In genomic region chr14:26394114-26394855, GRCh38 we compare ENCODE assay signal across 8 cellular contexts.
DNase-seq lines count a peak whose midpoint lies in the region; ATAC-seq, FAIRE-seq and TF ChIP-seq lines count a peak whose summit lies in the region.

No MANE protein-coding gene starts in this region.

- no peaks in the 10 kb centered on the region for H3K27me3 Mint-ChIP-seq in naive thymus-derived CD4-positive, alpha-beta T cell
- H3K27me3 Mint-ChIP-seq in activated T-cell treated with anti-CD3 and anti-CD28 coated beads, Interleukin-2, amount 50 U/mL, for 72 hours (ENCODE audit: low read depth): no peaks in the 10 kb centered on the region

- peaks cover 3 to 33% (median 14%) of the 10 kb centered on the region in 11 donors for H3K9me3 Mint-ChIP-seq in naive thymus-derived CD4-positive, alpha-beta T cell
- peaks cover 5 to 14% of the 10 kb centered on the region in 2 donors for H3K9me3 Mint-ChIP-seq in activated T-cell treated with anti-CD3 and anti-CD28 coated beads, Interleukin-2, amount 50 U/mL, for 72 hours

- H3K23ac ChIP-seq in mesendoderm (ENCODE audit: low read length): no peak overlapping the region

- H2BK15ac ChIP-seq in mesendoderm (replicated peaks; ENCODE audit: low read depth): no peak overlapping the region

- no peak overlapping the region for H3K4me3 Mint-ChIP-seq in naive thymus-derived CD4-positive, alpha-beta T cell
- no peak overlapping the region for H3K4me3 Mint-ChIP-seq in activated T-cell treated with anti-CD3 and anti-CD28 coated beads, Interleukin-2, amount 50 U/mL, for 72 hours

- no peaks in the 10 kb centered on the region for H3K36me3 ChIP-seq in mesendoderm (ENCODE audit: control insufficient read depth, insufficient read depth, low read length)
- no peaks in the 10 kb centered on the region for H3K36me3 ChIP-seq in naive thymus-derived CD4-positive, alpha-beta T cell (ENCODE audit: control insufficient read depth in 2 of 3, insufficient read depth in 3 of 3, low read length in 3 of 3)

- no peaks in the 10 kb centered on the region for H3K79me2 ChIP-seq in mesendoderm (ENCODE audit: control insufficient read depth, insufficient read depth, low read length)

- H4K8ac ChIP-seq in mesendoderm (ENCODE audit: low read depth, low read length): no peak overlapping the region

- intact Hi-C loops in posterior vena cava (cut with DNase I): no loop called here
- intact Hi-C loops in naive thymus-derived CD4-positive, alpha-beta T cell (cut with micrococcal nuclease): no loop called here

- H4K5ac ChIP-seq in mesendoderm (ENCODE audit: low read length): no peak overlapping the region

- H3K27me3 ChIP-seq in mesendoderm (ENCODE audit: insufficient read depth, low read length, poor library complexity): no peaks in the 10 kb centered on the region
- H3K27me3 ChIP-seq in naive thymus-derived CD4-positive, alpha-beta T cell (ENCODE audit: control insufficient read depth in 2 of 2, insufficient read depth in 2 of 2, low read length in 2 of 2): no peaks in the 10 kb centered on the region

- no peaks in the 10 kb centered on the region for H3K4me1 Mint-ChIP-seq in naive thymus-derived CD4-positive, alpha-beta T cell
- no peaks in the 10 kb centered on the region for H3K4me1 Mint-ChIP-seq in activated T-cell treated with anti-CD3 and anti-CD28 coated beads, Interleukin-2, amount 50 U/mL, for 72 hours (ENCODE audit: low read depth)

- WGBS in mesendoderm (ENCODE audit: extremely low coverage, insufficient coverage, low lambda C conversion rate): no CpG with 5 or more reads among the region's 4 CpGs

- no peaks in the 10 kb centered on the region for H3K79me1 ChIP-seq in mesendoderm (ENCODE audit: low read length)

- ATAC-seq in naive thymus-derived CD4-positive, alpha-beta T cell: no peak
- no peak for ATAC-seq in activated T-cell treated with anti-CD3 and anti-CD28 coated beads, Interleukin-2, amount 50 U/mL, for 72 hours (replicated peaks in 1 of 2)

- no peak overlapping the region for H3K9ac ChIP-seq in mesendoderm (ENCODE audit: low read length)

- no peak overlapping the region for H3K56ac ChIP-seq in mesendoderm (ENCODE audit: low read length)

- peaks cover 0 to 3% (median 0%) of the 10 kb centered on the region in 5 donors for H3K36me3 Mint-ChIP-seq in naive thymus-derived CD4-positive, alpha-beta T cell
- H3K36me3 Mint-ChIP-seq in activated T-cell treated with anti-CD3 and anti-CD28 coated beads, Interleukin-2, amount 50 U/mL, for 72 hours (ENCODE audit: insufficient read depth in 2 of 2): peaks cover 0 to 2% of the 10 kb centered on the region in 2 donors

- H2BK5ac ChIP-seq in mesendoderm (ENCODE audit: low read length): no peak overlapping the region

- H3K4me1 ChIP-seq in mesendoderm (ENCODE audit: control insufficient read depth, low read depth, low read length): peaks cover 5% of the 10 kb centered on the region
- no peaks in the 10 kb centered on the region for H3K4me1 ChIP-seq in naive thymus-derived CD4-positive, alpha-beta T cell (ENCODE audit: control insufficient read depth in 2 of 2, insufficient read depth in 2 of 2, low read length in 2 of 2)

- H3K4ac ChIP-seq in mesendoderm (ENCODE audit: low read depth, low read length): no peak overlapping the region

- no peak overlapping the region for H3K4me2 ChIP-seq in mesendoderm (ENCODE audit: low read length)

- H3K27ac Mint-ChIP-seq in naive thymus-derived CD4-positive, alpha-beta T cell: no peak overlapping the region
- no peak overlapping the region for H3K27ac Mint-ChIP-seq in activated T-cell treated with anti-CD3 and anti-CD28 coated beads, Interleukin-2, amount 50 U/mL, for 72 hours

- no peak overlapping the region for H3K18ac ChIP-seq in mesendoderm (ENCODE audit: low read length)

- no peaks in the 10 kb centered on the region for H3K9me3 ChIP-seq in naive thymus-derived CD4-positive, alpha-beta T cell (ENCODE audit: control insufficient read depth in 2 of 3, low read length in 3 of 3)

- CTCF ChIA-PET in naive thymus-derived CD4-positive, alpha-beta T cell (lab: Charles Lee): no interaction called here

- TF ChIP-seq CTCF in D721Med (IDR thresholded peaks at IDR 0.05; ENCODE audit: insufficient read depth, missing control alignments): peak; percentile 36
- TF ChIP-seq CTCF in cardiac fibroblast (IDR thresholded peaks at IDR 0.05; ENCODE audit: low read depth, low read length): peak; percentile 42

- H2BK120ac ChIP-seq in mesendoderm (ENCODE audit: low read depth, low read length): no peak overlapping the region

- no peak overlapping the region for H3K27ac ChIP-seq in mesendoderm (ENCODE audit: low read depth, low read length)
- no peak overlapping the region for H3K27ac ChIP-seq in naive thymus-derived CD4-positive, alpha-beta T cell (ENCODE audit: low read depth, low read length)

- no peak for FAIRE-seq in D721Med (lab: Jason Lieb, UNC)

- POLR2A ChIA-PET in naive thymus-derived CD4-positive, alpha-beta T cell (lab: Charles Lee): no interaction called here

- no peak overlapping the region for H2AK5ac ChIP-seq in mesendoderm (ENCODE audit: low read length)

- DNase-seq in D721Med (ENCODE audit: insufficient read length, low spot score): no peak
- DNase-seq in NCI-H2081 treated with DMSO at 0.1 percent for 48 hours (lab: John Stamatoyannopoulos, UW): peak; percentile 97
- DNase-seq in cardiac fibroblast (ENCODE audit: low read depth in 2 of 2): peak; percentile 39 to 64
- peak; percentile 87 for DNase-seq in mesendoderm
- no peak for DNase-seq in posterior vena cava (ENCODE audit: low spot score)
- DNase-seq in naive thymus-derived CD4-positive, alpha-beta T cell: no peak
- no peak for DNase-seq in KG1 (lab: John Stamatoyannopoulos, UW)
- DNase-seq in activated T-cell treated with anti-CD3 and anti-CD28 coated beads, Interleukin-2, amount 50 U/mL, for 72 hours: no peak

- H3K4me3 ChIP-seq in cardiac fibroblast (replicated peaks in 1 of 2; ENCODE audit: low read depth in 2 of 2, low read length in 2 of 2) (no peak overlapping the region), mesendoderm (ENCODE audit: low read length) (no peak overlapping the region)
- no peak overlapping the region for H3K4me3 ChIP-seq in naive thymus-derived CD4-positive, alpha-beta T cell (ENCODE audit: low read length)

Comparison
In these comparisons a context has a peak if more than half of its experiments do, and no peak if none do; other contexts are left out.
1. DNase-seq: peak in NCI-H2081 treated with DMSO at 0.1 percent for 48 hours (single experiment), cardiac fibroblast (2 of 2) and mesendoderm (single experiment); none in D721Med (single experiment), posterior vena cava (single experiment), naive thymus-derived CD4-positive, alpha-beta T cell (0 of 9), KG1 (single experiment) and activated T-cell treated with anti-CD3 and anti-CD28 coated beads, Interleukin-2, amount 50 U/mL, for 72 hours (0 of 2).